In genomic region chr10:127635882-127636281, GRCh38 we compare ENCODE assay signal across 37 cellular contexts.
"Had no signal": no experiment of that assay in that cellular context is flagged by ENCODE, and none has a peak within 500 bp of the region (broad histone marks: within the 10 kb centered on the region; RNA-seq: fewer than 3 reads in every experiment).

No MANE protein-coding gene starts in this region.

- DNase-seq: activated B cell treated with CpG ODN at 0.5 μM for 24 hours; activated CD4-positive, alpha-beta memory T cell treated with anti-CD3 and anti-CD28 coated beads, Interleukin-2, amount 10 ng/mL, durations not matched to agents 7 days and 5 days; activated CD4-positive, alpha-beta T cell treated with anti-CD3 and anti-CD28 coated beads for 4 hours; activated CD4-positive, alpha-beta T cell treated with anti-CD3 and anti-CD28 coated beads, Interleukin-2, amount 10 ng/mL, durations not matched to agents 24 days and 14 days; activated CD4-positive, alpha-beta T cell treated with anti-CD3 and anti-CD28 coated beads, Interleukin-2, amount 50 U/mL, for 48 hours; activated CD4-positive, CD25-positive, alpha-beta regulatory T cell treated with anti-CD3 and anti-CD28 coated beads, Interleukin-2, amount 50 U/mL, for 72 hours; activated CD8-positive, alpha-beta memory T cell treated with anti-CD3 and anti-CD28 coated beads for 24 hours; activated CD8-positive, alpha-beta memory T cell treated with anti-CD3 and anti-CD28 coated beads, Interleukin-2, amount 10 ng/mL, durations not matched to agents 7 days and 5 days; activated CD8-positive, alpha-beta memory T cell treated with anti-CD3 and anti-CD28 coated beads, Interleukin-2, amount 50 U/mL, for 48 hours; activated CD8-positive, alpha-beta T cell treated with anti-CD3 and anti-CD28 coated beads, Interleukin-2, amount 10 ng/mL, durations not matched to agents 7 days and 5 days; activated effector memory CD4-positive, alpha-beta T cell treated with Interleukin-2 at 50 U/mL for 16 hours; activated gamma-delta T cell; activated naive CD4-positive, alpha-beta T cell treated with anti-CD3 and anti-CD28 coated beads, Interleukin-2, amount 10 ng/mL, durations not matched to agents 7 days and 5 days; activated naive CD4-positive, alpha-beta T cell treated with Interleukin-2 at 50 U/mL for 16 hours; activated naive CD8-positive, alpha-beta T cell treated with anti-CD3 and anti-CD28 coated beads, Interleukin-2, amount 10 ng/mL, durations not matched to agents 7 days and 5 days; activated naive CD8-positive, alpha-beta T cell treated with anti-CD3 and anti-CD28 coated beads, Interleukin-2, amount 50 U/mL, for 24 hours; activated T-cell treated with anti-CD3 and anti-CD28 coated beads, Interleukin-2, amount 50 U/mL, for 24 hours; activated T-cell treated with anti-CD3 and anti-CD28 coated beads, Interleukin-2, amount 50 U/mL, for 48 hours; amygdala; anterior cingulate cortex; caudate nucleus; cerebellar nuclear complex; T-cell; T-helper 2 cell; T-helper 9 cell had no signal

- H3K27ac ChIP-seq: ascending aorta, cardiac muscle cell, VCaP had no signal

- H3K4me1 Mint-ChIP-seq: activated B cell treated with CpG ODN at 0.5 μM for 24 hours; activated CD4-positive, alpha-beta memory T cell treated with anti-CD3 and anti-CD28 coated beads, Interleukin-2, amount 10 ng/mL, durations not matched to agents 7 days and 5 days; activated CD4-positive, alpha-beta T cell treated with anti-CD3 and anti-CD28 coated beads, Interleukin-2, amount 10 ng/mL, durations not matched to agents 24 days and 14 days; activated CD8-positive, alpha-beta memory T cell treated with anti-CD3 and anti-CD28 coated beads, Interleukin-2, amount 10 ng/mL, durations not matched to agents 7 days and 5 days; activated naive CD4-positive, alpha-beta T cell treated with anti-CD3 and anti-CD28 coated beads, Interleukin-2, amount 10 ng/mL, durations not matched to agents 7 days and 5 days; activated naive CD4-positive, alpha-beta T cell treated with anti-CD3 and anti-CD28 coated beads, Interleukin-2, amount 50 U/mL, for 24 hours; activated naive CD8-positive, alpha-beta T cell treated with anti-CD3 and anti-CD28 coated beads, Interleukin-2, amount 10 ng/mL, durations not matched to agents 7 days and 5 days; activated naive CD8-positive, alpha-beta T cell treated with anti-CD3 and anti-CD28 coated beads, Interleukin-2, amount 50 U/mL, for 24 hours; brain; central memory CD8-positive, alpha-beta T cell; T-cell had no signal

- H3K4me3 ChIP-seq: ascending aorta, cardiac muscle cell had no signal

- H3K36me3 ChIP-seq: ascending aorta, cardiac muscle cell had no signal

- H3K4me3 Mint-ChIP-seq: activated B cell treated with CpG ODN at 0.5 μM for 24 hours; activated CD4-positive, alpha-beta memory T cell treated with anti-CD3 and anti-CD28 coated beads, Interleukin-2, amount 10 ng/mL, durations not matched to agents 7 days and 5 days; activated CD4-positive, alpha-beta T cell treated with anti-CD3 and anti-CD28 coated beads, Interleukin-2, amount 10 ng/mL, durations not matched to agents 24 days and 14 days; activated CD8-positive, alpha-beta memory T cell treated with anti-CD3 and anti-CD28 coated beads, Interleukin-2, amount 10 ng/mL, durations not matched to agents 7 days and 5 days; activated CD8-positive, alpha-beta T cell treated with anti-CD3 and anti-CD28 coated beads, Interleukin-2, amount 10 ng/mL, durations not matched to agents 7 days and 5 days; activated naive CD4-positive, alpha-beta T cell treated with anti-CD3 and anti-CD28 coated beads, Interleukin-2, amount 10 ng/mL, durations not matched to agents 7 days and 5 days; activated naive CD4-positive, alpha-beta T cell treated with anti-CD3 and anti-CD28 coated beads, Interleukin-2, amount 50 U/mL, for 24 hours; activated naive CD8-positive, alpha-beta T cell; activated naive CD8-positive, alpha-beta T cell treated with anti-CD3 and anti-CD28 coated beads, Interleukin-2, amount 10 ng/mL, durations not matched to agents 7 days and 5 days; activated naive CD8-positive, alpha-beta T cell treated with anti-CD3 and anti-CD28 coated beads, Interleukin-2, amount 50 U/mL, for 24 hours; activated T-cell treated with anti-CD3 and anti-CD28 coated beads, Interleukin-2, amount 50 U/mL, for 24 hours; brain; central memory CD8-positive, alpha-beta T cell; T-cell; T-helper 1 cell treated with Interleukin-12 subunit alpha and Interleukin-12 subunit beta and Interleukin-4 antibody, amounts not matched to agents 30 μg/mL and 1 μg/mL, for 36 hours; T-helper 2 cell treated with Interferon-gamma antibody and Interleukin-4, amounts not matched to agents 5 μg/mL and 100 μg/mL, for 36 hours had no signal

- H3K27ac Mint-ChIP-seq: activated B cell treated with CpG ODN at 0.5 μM for 24 hours; activated CD4-positive, alpha-beta memory T cell treated with anti-CD3 and anti-CD28 coated beads, Interleukin-2, amount 10 ng/mL, durations not matched to agents 7 days and 5 days; activated CD4-positive, alpha-beta T cell treated with anti-CD3 and anti-CD28 coated beads, Interleukin-2, amount 10 ng/mL, durations not matched to agents 24 days and 14 days; activated CD8-positive, alpha-beta memory T cell treated with anti-CD3 and anti-CD28 coated beads, Interleukin-2, amount 10 ng/mL, durations not matched to agents 7 days and 5 days; activated CD8-positive, alpha-beta T cell treated with anti-CD3 and anti-CD28 coated beads, Interleukin-2, amount 10 ng/mL, durations not matched to agents 7 days and 5 days; activated naive CD4-positive, alpha-beta T cell treated with anti-CD3 and anti-CD28 coated beads, Interleukin-2, amount 10 ng/mL, durations not matched to agents 7 days and 5 days; activated naive CD4-positive, alpha-beta T cell treated with anti-CD3 and anti-CD28 coated beads, Interleukin-2, amount 50 U/mL, for 24 hours; activated naive CD8-positive, alpha-beta T cell; activated naive CD8-positive, alpha-beta T cell treated with anti-CD3 and anti-CD28 coated beads, Interleukin-2, amount 10 ng/mL, durations not matched to agents 7 days and 5 days; activated naive CD8-positive, alpha-beta T cell treated with anti-CD3 and anti-CD28 coated beads, Interleukin-2, amount 50 U/mL, for 24 hours; activated T-cell treated with anti-CD3 and anti-CD28 coated beads, Interleukin-2, amount 50 U/mL, for 24 hours; activated T-helper 2 cell treated with anti-CD3 and anti-CD28 coated beads, Interferon-gamma antibody, Interleukin-2, Interleukin-4, amounts not matched to agents 10 μg/mL and 5 μg/mL and 100 μg/mL, durations not matched to agents 14 hours and 24 hours and 36 hours; brain; T-cell; T-helper 1 cell treated with Interleukin-12 subunit alpha and Interleukin-12 subunit beta and Interleukin-4 antibody, amounts not matched to agents 30 μg/mL and 1 μg/mL, for 36 hours; T-helper 2 cell treated with Interferon-gamma antibody and Interleukin-4, amounts not matched to agents 5 μg/mL and 100 μg/mL, for 36 hours had no signal

- H3K27me3 Mint-ChIP-seq: activated CD4-positive, alpha-beta memory T cell treated with anti-CD3 and anti-CD28 coated beads, Interleukin-2, amount 10 ng/mL, durations not matched to agents 7 days and 5 days; activated CD4-positive, alpha-beta T cell treated with anti-CD3 and anti-CD28 coated beads, Interleukin-2, amount 10 ng/mL, durations not matched to agents 24 days and 14 days; activated CD8-positive, alpha-beta memory T cell treated with anti-CD3 and anti-CD28 coated beads, Interleukin-2, amount 10 ng/mL, durations not matched to agents 7 days and 5 days; activated naive CD4-positive, alpha-beta T cell treated with anti-CD3 and anti-CD28 coated beads, Interleukin-2, amount 10 ng/mL, durations not matched to agents 7 days and 5 days; activated naive CD8-positive, alpha-beta T cell treated with anti-CD3 and anti-CD28 coated beads, Interleukin-2, amount 10 ng/mL, durations not matched to agents 7 days and 5 days had no signal

- ATAC-seq: activated CD8-positive, alpha-beta memory T cell treated with anti-CD3 and anti-CD28 coated beads, Interleukin-2, amount 10 ng/mL, durations not matched to agents 7 days and 5 days; activated CD8-positive, alpha-beta T cell treated with anti-CD3 and anti-CD28 coated beads, Interleukin-2, amount 10 ng/mL, durations not matched to agents 7 days and 5 days; activated naive CD8-positive, alpha-beta T cell treated with anti-CD3 and anti-CD28 coated beads, Interleukin-2, amount 50 U/mL, for 24 hours; T-cell had no signal

- H3K27me3 ChIP-seq: ascending aorta, cardiac muscle cell had no signal

- H3K4me1 ChIP-seq: ascending aorta had no signal

- H3K36me3 Mint-ChIP-seq: activated CD8-positive, alpha-beta memory T cell treated with anti-CD3 and anti-CD28 coated beads, Interleukin-2, amount 10 ng/mL, durations not matched to agents 7 days and 5 days; activated naive CD4-positive, alpha-beta T cell treated with anti-CD3 and anti-CD28 coated beads, Interleukin-2, amount 10 ng/mL, durations not matched to agents 7 days and 5 days; activated naive CD4-positive, alpha-beta T cell treated with anti-CD3 and anti-CD28 coated beads, Interleukin-2, amount 50 U/mL, for 24 hours; activated naive CD8-positive, alpha-beta T cell treated with anti-CD3 and anti-CD28 coated beads, Interleukin-2, amount 10 ng/mL, durations not matched to agents 7 days and 5 days; brain; T-cell had no signal

- FAIRE-seq: bronchial epithelial cell, TTC549 had no signal
